ENCODE assay signal across 16 cellular contexts in the genomic region with DNA sequence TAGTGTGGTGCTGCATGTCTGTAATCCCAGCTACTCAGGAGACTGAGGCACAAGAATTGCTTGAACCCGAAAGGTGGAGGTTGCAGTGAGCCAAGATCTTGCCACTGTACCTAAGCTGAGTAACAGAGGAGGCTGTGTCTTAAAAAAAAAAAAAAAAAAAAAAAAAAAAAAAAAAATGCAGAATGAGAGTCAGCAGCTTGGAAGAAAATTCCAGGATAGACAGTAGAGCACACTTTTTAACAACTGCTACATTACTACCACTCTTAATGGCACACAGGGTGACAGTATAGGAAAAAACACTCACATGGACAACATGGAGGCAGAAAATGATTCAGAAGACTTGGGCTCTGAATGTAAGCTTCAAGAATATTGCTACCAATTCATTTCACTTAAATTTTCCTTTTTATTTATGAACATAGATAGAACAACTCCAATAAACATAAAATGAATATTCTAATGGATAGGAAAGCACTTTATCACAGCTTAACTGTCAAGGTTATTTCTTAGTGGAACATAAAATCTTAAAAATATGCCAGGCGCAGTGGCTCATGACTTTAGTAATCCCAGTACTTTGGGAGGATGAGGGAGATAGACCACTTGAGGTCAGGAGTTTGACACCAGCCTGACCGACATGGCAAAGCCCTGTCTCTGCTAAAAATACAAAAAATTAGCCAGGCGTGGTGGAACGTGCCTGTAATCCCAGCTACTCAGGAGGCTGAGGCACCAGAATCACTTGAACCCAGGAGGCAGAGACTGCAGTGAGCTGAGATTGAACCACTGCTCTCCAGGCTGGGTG. TPM values are rescaled to one million over a fixed set of nuclear protein-coding genes. Genes with fewer than 3 reads are reported as not detected.
DNase-seq lines count a peak whose midpoint lies in the region; ATAC-seq and TF ChIP-seq lines count a peak whose summit lies in the region.
"Had no signal": no experiment of that assay in that cellular context is flagged by ENCODE, and none has a peak within 500 bp of the region (broad histone marks: within the 10 kb centered on the region; RNA-seq: fewer than 3 reads in every experiment).

No MANE protein-coding gene starts in this region.

- TF ChIP-seq CTCF in left ventricle myocardium inferior (IDR thresholded peaks at IDR 0.05; ENCODE audit: borderline replicate concordance) = no peak
- no peak for TF ChIP-seq CTCF in tibial artery (IDR thresholded peaks at IDR 0.05)

- no peak for DNase-seq in left ventricle myocardium inferior
- no peak for DNase-seq in left cardiac atrium
- DNase-seq in HEK293T (ENCODE audit: extremely low spot score) = no peak
- peak; percentile 83 for DNase-seq in myocyte (ENCODE audit: low read depth)
- no peak for DNase-seq in tibial artery
- no peak for DNase-seq in NCI-H1048 (lab: John Stamatoyannopoulos, UW)
- no peak for DNase-seq in HT-29 (ENCODE audit: low spot score)
- DNase-seq: C1 segment of cervical spinal cord; CD4-positive, alpha-beta memory T cell; NCI-H1092 treated with DMSO at 0.1 percent for 48 hours; NCI-H1436; NCI-H2081 treated with DMSO at 0.1 percent for 48 hours; NCI-H510A had no signal

- H3K4me1 ChIP-seq in left ventricle myocardium inferior (peaks cover 49% of the 10 kb centered on the region), tibial artery (peaks cover 0 to 47% (median 38%) of the 10 kb centered on the region in 4 donors)

- POLR2A ChIA-PET in HEK293T (lab: Yijun Ruan, JAX) = no interaction called here

- H3K36me3 ChIP-seq in left ventricle myocardium inferior (no peaks in the 10 kb centered on the region), tibial artery (no peaks in the 10 kb centered on the region)

- H3K4me3 ChIP-seq in left ventricle myocardium inferior = no peak overlapping the region
- no peak overlapping the region for H3K4me3 ChIP-seq in tibial artery

- H3K27ac ChIP-seq in left ventricle myocardium inferior (replicated peaks) = peak overlapping the region; percentile 80
- H3K27ac ChIP-seq in tibial artery = peak overlapping the region; percentile 72 to 73
- H3K27ac ChIP-seq: HL-60 had no signal

- intact Hi-C loops in left ventricle myocardium inferior (cut with micrococcal nuclease) (no loop called here), left cardiac atrium (cut with DNase I) (no loop called here), tibial artery (cut with DNase I; ENCODE audit: low total_unique reads) (no loop called here)

- CTCF ChIA-PET in HEK293T (lab: Yijun Ruan, JAX) = interaction anchor here (0.5 to 1.0 kb wide), 3 partner anchors 32 to 906 kb away, joined by 3 read pairs; a partner anchor contains a TSS

- H3K9me3 ChIP-seq in left ventricle myocardium inferior (replicated peaks) (no peaks in the 10 kb centered on the region), tibial artery (no peaks in the 10 kb centered on the region)
- H3K9me3 ChIP-seq: Caco-2 had no signal

- H3K27me3 ChIP-seq in left ventricle myocardium inferior (ENCODE audit: low read depth) = no peaks in the 10 kb centered on the region
- no peaks in the 10 kb centered on the region for H3K27me3 ChIP-seq in tibial artery

- ATAC-seq in left cardiac atrium = no peak
- ATAC-seq in HG03139 (IDR thresholded peaks at IDR 0.05; ENCODE audit: unreplicated experiment) = no peak

TF ChIP-seq in HEK293T, 16 proteins besides CTCF, POLR2A, EP300 and RAD21:
- TF ChIP-seq ZNF384 (IDR thresholded peaks at IDR 0.05) (peak; percentile 35; the same call in 1 of the 2 replicates), FOXM1 (IDR thresholded peaks at IDR 0.05; ENCODE audit: borderline replicate concordance) (no peak)
- TF ChIP-seq, protein P1, sequence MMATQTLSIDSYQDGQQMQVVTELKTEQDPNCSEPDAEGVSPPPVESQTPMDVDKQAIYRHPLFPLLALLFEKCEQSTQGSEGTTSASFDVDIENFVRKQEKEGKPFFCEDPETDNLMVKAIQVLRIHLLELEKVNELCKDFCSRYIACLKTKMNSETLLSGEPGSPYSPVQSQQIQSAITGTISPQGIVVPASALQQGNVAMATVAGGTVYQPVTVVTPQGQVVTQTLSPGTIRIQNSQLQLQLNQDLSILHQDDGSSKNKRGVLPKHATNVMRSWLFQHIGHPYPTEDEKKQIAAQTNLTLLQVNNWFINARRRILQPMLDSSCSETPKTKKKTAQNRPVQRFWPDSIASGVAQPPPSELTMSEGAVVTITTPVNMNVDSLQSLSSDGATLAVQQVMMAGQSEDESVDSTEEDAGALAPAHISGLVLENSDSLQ (IDR thresholded peaks at IDR 0.05) = no peak

RNA-seq across cellular contexts. Expression of a gene that starts 31.5 kb away (rescaled TPM):
- 209 TPM for total RNA-seq in left ventricle myocardium inferior
- total RNA-seq in left cardiac atrium = 100 to 1,000 TPM; 127 to 145 TPM
- 81.0 and 133 TPM in 2 replicates for total RNA-seq in myocyte
- polyA plus RNA-seq in myocyte (2012) = 54.3 TPM
- total RNA-seq in HT-29 (2014; rRNA removed; shearing (Covaris generic)) = 130 and 151 TPM in 2 replicates
